In genomic region chr12:27179399-27180214, GRCh38 we compare ENCODE assay signal across 8 cellular contexts.
DNase-seq lines count a peak whose midpoint lies in the region; ATAC-seq and TF ChIP-seq lines count a peak whose summit lies in the region.

No MANE protein-coding gene starts in this region.

- no peaks in the 10 kb centered on the region for H3K9me2 ChIP-seq in SK-N-SH

- H3K36me3 ChIP-seq in SK-N-SH (replicated peaks in 1 of 2; ENCODE audit: control insufficient read depth in 1 of 2, insufficient read depth in 2 of 2, low read length in 1 of 2) (no peaks in the 10 kb centered on the region), trophoblast cell (ENCODE audit: control insufficient read depth in 1 of 2, insufficient read depth in 2 of 2, low read length in 2 of 2) (no peaks in the 10 kb centered on the region)

- peak overlapping the region; percentile 70 for H4K8ac ChIP-seq in trophoblast cell (ENCODE audit: low read depth, low read length)

- peak overlapping the region; percentile 92 for H2BK120ac ChIP-seq in trophoblast cell (ENCODE audit: insufficient read depth, low read length, poor library complexity)

- TF ChIP-seq CTCF in SK-N-SH (IDR thresholded peaks at IDR 0.05) (no peak), epithelial cell of proximal tubule (conservative IDR thresholded peaks at IDR 0.05; ENCODE audit: low read depth, low read length) (no peak)

- DNase-seq in GM03348 (ENCODE audit: low spot score) = peak; percentile 64
- DNase-seq in SK-N-SH = no peak
- DNase-seq in epithelial cell of proximal tubule (ENCODE audit: low read depth) = peak; percentile 78
- DNase-seq in trophoblast cell = peak; percentile 75 to 91
- no peak for DNase-seq in activated gamma-delta T cell (lab: John Stamatoyannopoulos, UW)
- DNase-seq in NCI-H510A (lab: John Stamatoyannopoulos, UW) = no peak

- peak overlapping the region; percentile 86 for H3K18ac ChIP-seq in trophoblast cell (ENCODE audit: low read length)

- H3K4ac ChIP-seq in trophoblast cell (ENCODE audit: low read depth, low read length) = peak overlapping the region; percentile 43

- H4K12ac ChIP-seq in trophoblast cell (ENCODE audit: low read depth, low read length) = no peak overlapping the region

- no peaks in the 10 kb centered on the region for H4K20me1 ChIP-seq in SK-N-SH (ENCODE audit: insufficient read depth)

- POLR2A ChIA-PET in SK-N-SH (lab: Yijun Ruan, JAX) = no interaction called here

- peak overlapping the region; percentile 93 for H2BK12ac ChIP-seq in trophoblast cell (ENCODE audit: low read length)

- peak; percentile 63 to 80; a peak in 3 of 4 replicates for TF ChIP-seq EP300 in SK-N-SH (IDR thresholded peaks at IDR 0.05; ENCODE audit: borderline replicate concordance in 1 of 2, low read depth in 1 of 2, low read length in 1 of 2)

- TF ChIP-seq RAD21 in SK-N-SH (IDR thresholded peaks at IDR 0.05; ENCODE audit: low read length) = no peak

- H2AFZ ChIP-seq in SK-N-SH (ENCODE audit: low read depth) (no peak overlapping the region), trophoblast cell (ENCODE audit: insufficient read depth, low read length, poor library complexity) (peak overlapping the region; percentile 52)

- WGBS in SK-N-SH (ENCODE audit: low lambda C conversion rate) = 40% methylated on average over 6 of the region's 6 CpGs
- no CpG with 5 or more reads among the region's 6 CpGs for WGBS in trophoblast cell (ENCODE audit: extremely low coverage, insufficient coverage, insufficient read length)

- H3K79me2 ChIP-seq in SK-N-SH (ENCODE audit: insufficient read depth) (no peaks in the 10 kb centered on the region), trophoblast cell (ENCODE audit: control insufficient read depth, insufficient read depth, low read length, poor library complexity) (no peaks in the 10 kb centered on the region)

- H3K14ac ChIP-seq in trophoblast cell (ENCODE audit: low read length) = peak overlapping the region; percentile 89

- peak; percentile 87 for ATAC-seq in GM19467 (IDR thresholded peaks at IDR 0.05; ENCODE audit: unreplicated experiment)
- peak; percentile 83 for ATAC-seq in HG03457 (IDR thresholded peaks at IDR 0.05; ENCODE audit: unreplicated experiment)

- peak overlapping the region; percentile 97 for H4K91ac ChIP-seq in trophoblast cell (ENCODE audit: low read depth, low read length)

- no peak overlapping the region for H3K23ac ChIP-seq in trophoblast cell (ENCODE audit: low read length)

- H3K4me3 ChIP-seq in SK-N-SH (ENCODE audit: low read depth in 2 of 2, low read length in 1 of 2) (no peak overlapping the region; a peak in 1 of 4 replicates), epithelial cell of proximal tubule (ENCODE audit: low read depth, low read length) (no peak overlapping the region), trophoblast cell (ENCODE audit: low read depth, low read length) (no peak overlapping the region)

- H2BK5ac ChIP-seq in trophoblast cell (ENCODE audit: low read depth, low read length, poor library complexity) = peak overlapping the region; percentile 74

- H3K27me3 ChIP-seq in SK-N-SH (ENCODE audit: insufficient read depth) (no peaks in the 10 kb centered on the region), trophoblast cell (ENCODE audit: insufficient read depth, low read length) (no peaks in the 10 kb centered on the region)

- CTCF ChIA-PET in SK-N-SH (lab: Yijun Ruan, JAX) = interaction anchor here (1.0 to 1.2 kb wide), 2 partner anchors 10 to 11 kb away, joined by 3 read pairs; no protein-coding TSS in a partner anchor

- peaks cover 26% of the 10 kb centered on the region for H3K79me1 ChIP-seq in trophoblast cell (ENCODE audit: low read length)

- peaks cover 40% of the 10 kb centered on the region for H3F3A ChIP-seq in SK-N-SH (replicated peaks; ENCODE audit: insufficient read depth)

- H3K4me1 ChIP-seq in SK-N-SH (ENCODE audit: control insufficient read depth in 1 of 2, insufficient read depth in 2 of 2, low read depth in 1 of 2, low read length in 1 of 2) (peaks cover 0 to 38% of the 10 kb centered on the region in 2 experiments; a peak in 3 of 4 replicates), trophoblast cell (ENCODE audit: control insufficient read depth in 1 of 2, insufficient read depth in 2 of 2, low read length in 2 of 2) (peaks cover 7 to 11% of the 10 kb centered on the region in 2 experiments)

- H3K4me2 ChIP-seq in SK-N-SH (peak overlapping the region; percentile 8; the same call in 1 of the 2 replicates), trophoblast cell (ENCODE audit: low read length) (no peak overlapping the region)

- peak overlapping the region; percentile 6; the same call in 1 of the 2 replicates for H3K9ac ChIP-seq in SK-N-SH
- no peak overlapping the region for H3K9ac ChIP-seq in trophoblast cell (ENCODE audit: low read length)

- H2AK5ac ChIP-seq in trophoblast cell (ENCODE audit: low read length) = peak overlapping the region; percentile 15

- H3K9me3 ChIP-seq in SK-N-SH (no peaks in the 10 kb centered on the region), trophoblast cell (ENCODE audit: insufficient read depth, low read depth, low read length) (no peaks in the 10 kb centered on the region)

- H3K27ac ChIP-seq in SK-N-SH (ENCODE audit: low read depth in 2 of 2, low read length in 1 of 2) (peak overlapping the region; percentile 71 to 82; a peak in 3 of 4 replicates), trophoblast cell (ENCODE audit: low read depth, low read length) (peak overlapping the region; percentile 92)

TF ChIP-seq in SK-N-SH, 30 proteins besides CTCF, POLR2A, EP300 and RAD21 (continues in another document):
- TF ChIP-seq PBX3 (IDR thresholded peaks at IDR 0.05) = peak; percentile 95
- TF ChIP-seq GABPA (IDR thresholded peaks at IDR 0.05; ENCODE audit: low read depth) = no peak
- TF ChIP-seq RFX5 (IDR thresholded peaks at IDR 0.05; ENCODE audit: low read length) = no peak
- peak; percentile 35; the same call in 1 of the 2 replicates for TF ChIP-seq MAX (IDR thresholded peaks at IDR 0.05; ENCODE audit: low read depth)
- TF ChIP-seq FOSL2 (IDR thresholded peaks at IDR 0.05; ENCODE audit: borderline replicate concordance, low read depth) = peak; percentile 90
- TF ChIP-seq JUND (IDR thresholded peaks at IDR 0.05) = peak; percentile 92
- TF ChIP-seq RXRA (IDR thresholded peaks at IDR 0.05; ENCODE audit: borderline replicate concordance, low read depth) = peak; percentile 76; the same call in 1 of the 2 replicates
- no peak for TF ChIP-seq FOXJ3 (CRISPR knock-in tag; IDR thresholded peaks at IDR 0.05)
- no peak for TF ChIP-seq GATA2 (CRISPR knock-in tag; IDR thresholded peaks at IDR 0.05)
- TF ChIP-seq SIN3A (IDR thresholded peaks at IDR 0.05; ENCODE audit: borderline replicate concordance, low read depth, low read length) = peak; percentile 79; the same call in 1 of the 2 replicates
- TF ChIP-seq NRF1 (IDR thresholded peaks at IDR 0.05; ENCODE audit: low read depth, low read length) = no peak
- no peak for TF ChIP-seq RCOR1 (IDR thresholded peaks at IDR 0.05; ENCODE audit: low read length)
- no peak for TF ChIP-seq MXI1 (IDR thresholded peaks at IDR 0.05; ENCODE audit: low read depth, low read length)
- TF ChIP-seq TEAD4 (IDR thresholded peaks at IDR 0.05; ENCODE audit: borderline replicate concordance, insufficient read depth) = peak; percentile 79; the same call in 1 of the 2 replicates
- no peak for TF ChIP-seq REST (IDR thresholded peaks at IDR 0.05; ENCODE audit: low read depth, low read length)
- TF ChIP-seq EZH2phosphoT487 (IDR thresholded peaks at IDR 0.05; ENCODE audit: borderline replicate concordance, low read depth) = no peak

Comparison
In these comparisons a context has a peak if more than half of its experiments do, and no peak if none do; other contexts are left out.
1. DNase-seq: peak in GM03348 (single experiment), epithelial cell of proximal tubule (single experiment) and trophoblast cell (2 of 2); none in SK-N-SH (single experiment), activated gamma-delta T cell (single experiment) and NCI-H510A (single experiment).